8 cellular contexts compared by ENCODE assay signal in the genomic region with DNA sequence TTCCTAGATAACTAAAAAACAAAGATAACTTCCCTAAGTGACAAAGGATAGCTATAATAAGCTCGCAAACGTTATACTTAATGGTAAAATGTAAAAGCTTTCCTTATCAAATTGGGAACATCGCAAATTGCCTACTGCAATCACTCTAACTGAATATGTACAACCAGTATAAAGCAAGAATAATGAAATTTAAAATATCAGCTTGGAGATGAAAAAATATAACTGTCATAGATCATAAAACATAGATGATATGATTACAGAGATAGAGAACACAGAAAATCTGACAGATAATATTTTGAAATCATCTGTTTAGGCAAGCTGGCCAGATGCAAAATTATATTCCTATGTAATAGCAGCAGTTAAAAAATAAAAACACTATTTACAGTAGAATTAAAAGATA.
"Had no signal": no experiment of that assay in that cellular context is flagged by ENCODE, and none has a peak within 500 bp of the region (broad histone marks: within the 10 kb centered on the region; RNA-seq: fewer than 3 reads in every experiment).

No MANE protein-coding gene starts in this region.

- H3K4me3 ChIP-seq: GM23248, HAP-1 had no signal

- H3K9ac ChIP-seq: GM23248 had no signal

- H3K9me3 Mint-ChIP-seq: H9, HFFc6 had no signal

- H3K27ac ChIP-seq: GM23248 had no signal

- DNase-seq: GM23248, GOT3, H7, H9, HCEC 1CT, HFFc6 had no signal

- H3K9me3 ChIP-seq: HAP-1 had no signal

- ATAC-seq: HCT116 had no signal

- H3K27ac Mint-ChIP-seq: HFFc6 had no signal

- H3K4me3 Mint-ChIP-seq: H9, HFFc6 had no signal

- H2AFZ ChIP-seq: GM23248 had no signal
